In the genomic region with DNA sequence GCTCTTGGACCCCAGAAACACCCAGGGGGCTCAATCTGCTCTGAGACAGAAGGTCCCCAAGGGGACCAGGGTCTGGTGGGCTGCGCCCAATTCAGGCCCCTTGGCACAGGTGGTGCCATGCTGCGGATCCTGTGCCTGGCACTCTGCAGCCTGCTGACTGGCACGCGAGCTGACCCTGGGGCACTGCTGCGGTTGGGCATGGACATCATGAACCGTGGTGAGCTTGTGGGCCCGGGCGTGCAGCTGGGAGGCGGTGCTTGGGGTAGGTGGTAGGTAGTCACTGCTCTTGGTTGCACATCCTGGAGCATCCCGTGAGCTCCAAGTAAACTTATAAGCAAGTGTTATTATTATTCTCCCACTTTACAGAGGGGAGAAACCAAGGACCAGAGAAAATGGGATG, we compare ENCODE assay signal across 27 cellular contexts. TPM values are rescaled to one million over a fixed set of nuclear protein-coding genes. Genes with fewer than 3 reads are reported as not detected.
A peak's percentile ranks its signal among the peaks of the same experiment; 100 is the strongest.
DNase-seq lines count a peak whose midpoint lies in the region; ATAC-seq, FAIRE-seq and TF ChIP-seq lines count a peak whose summit lies in the region.
"Had no signal": no experiment of that assay in that cellular context is flagged by ENCODE, and none has a peak within 500 bp of the region (broad histone marks: within the 10 kb centered on the region; RNA-seq: fewer than 3 reads in every experiment).

Gene BPIFB6, plus strand, starts transcription at position 118 of the 400 bp plus-strand sequence. Its CDS starts 0 bp downstream, at position 118.

- peak within 1 kb of the TSS; percentile 34 for H3K23ac ChIP-seq in neuronal stem cell (ENCODE audit: low read depth, low read length, poor library complexity)

- H3K14ac ChIP-seq in neuronal stem cell (ENCODE audit: low read length) = no peak within 1 kb of the TSS

- no peak within 1 kb of the TSS for H3K4ac ChIP-seq in neuronal stem cell (ENCODE audit: low read length)

- no peak for TF ChIP-seq RAD21 in HepG2 (CRISPR knock-in tag; IDR thresholded peaks at IDR 0.05)

- H2AFZ ChIP-seq in HepG2 (ENCODE audit: low read length) (no peak within 1 kb of the TSS), neuronal stem cell (ENCODE audit: low read length) (no peak within 1 kb of the TSS)

- no peaks in the 10 kb centered on the region for H4K20me1 ChIP-seq in HepG2 (ENCODE audit: insufficient read depth, low read length)
- H4K20me1 ChIP-seq: BLaER1 had no signal

- DNase-seq in RPMI7951 (ENCODE audit: low read depth) (peak; percentile 17), HepG2 (ENCODE audit: low spot score) (no peak), neuronal stem cell (ENCODE audit: low spot score) (no peak), NCI-H1105 treated with DMSO at 0.1 percent for 48 hours (lab: John Stamatoyannopoulos, UW) (no peak), frontal cortex (ENCODE audit: low spot score in 2 of 2) (no peak), left ventricle myocardium superior (no peak)
- DNase-seq: 8988T; ACHN; BE2C; C1 segment of cervical spinal cord; CD4-positive, alpha-beta memory T cell; CD4-positive, CD25-positive, alpha-beta regulatory T cell; CD8-positive, alpha-beta memory T cell; COR-L47; DMS 273 treated with DMSO at 0.1 percent for 48 hours; DMS153; DMS53; DMS79 treated with DMSO at 0.1 percent for 48 hours; GF-D8 had no signal

- no peak for TF ChIP-seq EP300 in HepG2 (IDR thresholded peaks at IDR 0.05; ENCODE audit: low read depth in 2 of 2, low read length in 2 of 2)
- no peak for TF ChIP-seq EP300 in HepG2 (CRISPR knock-in tag; IDR thresholded peaks at IDR 0.05; ENCODE audit: borderline replicate concordance)

- H3K4me2 ChIP-seq in HepG2 (ENCODE audit: low read depth, low read length) (no peak within 1 kb of the TSS), neuronal stem cell (ENCODE audit: insufficient read depth, low read length, poor library complexity, severe bottlenecking) (no peak within 1 kb of the TSS)
- H3K4me2 ChIP-seq: BLaER1 had no signal

- POLR2A ChIA-PET in HepG2 (lab: Yijun Ruan, JAX) = interaction anchor here (1.9 kb wide), 1 partner anchor 11 kb away, joined by 6 read pairs; no protein-coding TSS in a partner anchor

- FAIRE-seq in HepG2 (lab: Jason Lieb, UNC) (no peak), frontal cortex (lab: Jason Lieb, UNC) (no peak)
- FAIRE-seq: A204.1, G401.6, GM12891, GM18507 had no signal

- intact Hi-C loops in HepG2 (cut with micrococcal nuclease; ENCODE audit: unreplicated experiment) = no loop called here
- intact Hi-C loops in left ventricle myocardium superior (cut with micrococcal nuclease) = no loop called here

- CTCF ChIA-PET in HepG2 (lab: Yijun Ruan, JAX; ENCODE audit: low intra/inter-chr PET ratio, low total read pairs) = no interaction called here

- TF ChIP-seq CTCF in HepG2 (CRISPR knock-in tag; IDR thresholded peaks at IDR 0.05) = no peak

- no peak within 1 kb of the TSS for H4K91ac ChIP-seq in neuronal stem cell (ENCODE audit: low read depth, low read length, poor library complexity)

- ATAC-seq in HepG2 (no peak), left ventricle myocardium superior (no peak)

- no peaks in the 10 kb centered on the region for H3K79me2 ChIP-seq in HepG2 (ENCODE audit: insufficient read depth, low read length)

- H3K27ac ChIP-seq in HepG2 (ENCODE audit: extremely low read length, insufficient read depth, low read length) (no peak within 1 kb of the TSS), neuronal stem cell (replicated peaks; ENCODE audit: low read length) (no peak within 1 kb of the TSS)
- H3K27ac ChIP-seq: BLaER1 had no signal

- in situ Hi-C loops in HepG2 (cut with HindIII; ENCODE audit: extremely low pct_ligation_motif_present, low pct_unique_long_range_greater_than_20kb) = no loop called here

- peak within 1 kb of the TSS; percentile 30 for H2BK15ac ChIP-seq in neuronal stem cell (ENCODE audit: low read length)

- H3K36me3 ChIP-seq in HepG2 (replicated peaks in 1 of 2; ENCODE audit: control insufficient read depth in 1 of 2, insufficient read depth in 2 of 2, low read length in 2 of 2) (no peaks in the 10 kb centered on the region), neuronal stem cell (replicated peaks in 1 of 2; ENCODE audit: control insufficient read depth in 2 of 2, insufficient read depth in 2 of 2, low read length in 2 of 2) (no peaks in the 10 kb centered on the region)
- H3K36me3 ChIP-seq: BE2C, BLaER1 had no signal

- H3K4me1 ChIP-seq in HepG2 (ENCODE audit: insufficient read depth, low read length) (peaks cover 29% of the 10 kb centered on the region), neuronal stem cell (ENCODE audit: control insufficient read depth in 2 of 2, insufficient read depth in 1 of 2, low read depth in 1 of 2, low read length in 2 of 2) (no peaks in the 10 kb centered on the region)
- H3K4me1 ChIP-seq: BE2C had no signal

- H2AK5ac ChIP-seq in neuronal stem cell (ENCODE audit: low read depth, low read length) = no peak within 1 kb of the TSS

- peak within 1 kb of the TSS; percentile 40 for H3K18ac ChIP-seq in neuronal stem cell (ENCODE audit: low read length)

- no peaks in the 10 kb centered on the region for H3K9me3 ChIP-seq in HepG2 (ENCODE audit: low read length)
- no peaks in the 10 kb centered on the region for H3K9me3 ChIP-seq in neuronal stem cell (replicated peaks in 1 of 2; ENCODE audit: control insufficient read depth in 2 of 2, insufficient read depth in 1 of 2, low read depth in 1 of 2, low read length in 2 of 2)
- H3K9me3 ChIP-seq: BE2C, BLaER1 had no signal

- peaks cover 1 to 23% of the 10 kb centered on the region in 2 experiments; a peak in 3 of 5 replicates for H3K27me3 ChIP-seq in HepG2 (ENCODE audit: control insufficient read depth in 1 of 2, insufficient read depth in 2 of 2, low read length in 2 of 2)
- H3K27me3 ChIP-seq in neuronal stem cell (ENCODE audit: control insufficient read depth in 3 of 3, insufficient read depth in 3 of 3, low read depth in 1 of 3, low read length in 3 of 3) = peaks cover 0 to 3% (median 0%) of the 10 kb centered on the region in 3 experiments
- H3K27me3 ChIP-seq: BE2C, BLaER1 had no signal

- H3K79me1 ChIP-seq in neuronal stem cell (ENCODE audit: low read depth, low read length) = no peaks in the 10 kb centered on the region

- BruUV-seq in HepG2 (replicated peaks; lab: Mats Ljungman, UMichigan) = no TSS peak

- H4K8ac ChIP-seq in neuronal stem cell (ENCODE audit: low read depth, low read length) = no peak within 1 kb of the TSS

- no peak within 1 kb of the TSS for H2BK12ac ChIP-seq in neuronal stem cell (ENCODE audit: low read length)

- no peak within 1 kb of the TSS for H2BK5ac ChIP-seq in neuronal stem cell (ENCODE audit: low read length)

- no peak within 1 kb of the TSS for H2BK120ac ChIP-seq in neuronal stem cell (ENCODE audit: low read depth, low read length)

- H3K9ac ChIP-seq in HepG2 (ENCODE audit: insufficient read depth, low read depth, low read length) = no peak within 1 kb of the TSS
- no peak within 1 kb of the TSS for H3K9ac ChIP-seq in neuronal stem cell (ENCODE audit: low read depth, low read length, poor library complexity)
- H3K9ac ChIP-seq: BLaER1 had no signal

- no peak for TF ChIP-seq POLR2A in HepG2 (IDR thresholded peaks at IDR 0.05; ENCODE audit: insufficient read depth in 1 of 2, low read depth in 2 of 2, low read length in 2 of 2)

- WGBS in HepG2 (ENCODE audit: low lambda C conversion rate) = 57% methylated on average over 7 of the region's 10 CpGs
- WGBS in neuronal stem cell (ENCODE audit: extremely low coverage in 2 of 2, insufficient read length in 2 of 2, insufficient replicate concordance in 1 of 2), 2 donors = no CpG with 5 or more reads among the region's 10 CpGs

- H3K4me3 ChIP-seq in HepG2 (replicated peaks in 1 of 3; ENCODE audit: insufficient read depth in 1 of 3, low read depth in 2 of 3, low read length in 3 of 3) (no peak within 1 kb of the TSS), neuronal stem cell (ENCODE audit: low read length in 2 of 2) (peak within 1 kb of the TSS in 1 of 2 donors; percentile 29)
- H3K4me3 ChIP-seq: BLaER1 had no signal

TF ChIP-seq in HepG2, 621 proteins besides CTCF, POLR2A, EP300 and RAD21:
- TF ChIP-seq TBL1XR1 (IDR thresholded peaks at IDR 0.05; ENCODE audit: borderline replicate concordance, low read length, partially characterized antibody) (no peak), HNRNPL (IDR thresholded peaks at IDR 0.05; ENCODE audit: low read depth, low read length) (0 out of 2 replicates have a peak, but pooled peaks have one; percentile 40), ZNF629 (CRISPR knock-in tag; conservative IDR thresholded peaks at IDR 0.05) (0 out of 2 replicates have a peak, but pooled peaks have one; percentile 21)
TF ChIP-seq in HepG2: peak in this region for 2.

RNA-seq across cellular contexts. Expression of gene BPIFB6, which starts in this region (rescaled TPM):
- total RNA-seq in RPMI7951 (2014; rRNA removed; shearing (Covaris generic)) = not detected in 2 replicates
- total RNA-seq in HepG2 (2016; rRNA removed; fragmentation: Illumina TruSeq; extraction: Trizol) (0.13 TPM in 1 of 2 replicates, not detected in the other), frontal cortex (not detected), left ventricle myocardium superior (not detected)
- total RNA-seq in HepG2 (2016; cell fraction: cytosol; rRNA removed; fragmentation: Illumina TruSeq; extraction: Trizol; ENCODE audit: low read depth) = not detected in 2 replicates
- total RNA-seq in HepG2 (2016; cell fraction: insoluble cytoplasmic fraction; rRNA removed; fragmentation: Illumina TruSeq; extraction: Trizol) = not detected in 2 replicates
- not detected in 2 replicates for total RNA-seq in HepG2 (2016; cell fraction: membrane; rRNA removed; fragmentation: Illumina TruSeq; extraction: Trizol)
- 0.28 TPM in 1 of 2 replicates, not detected in the other for total RNA-seq in HepG2 (2016; cell fraction: nucleus; rRNA removed; fragmentation: Illumina TruSeq; extraction: Trizol)
- polyA plus RNA-seq in HepG2 (2011; rRNA removed) = 1.7 and 3.1 TPM in 2 replicates
- polyA plus RNA-seq in HepG2 (2011; cell fraction: cytosol; rRNA removed) = 0.36 and 0.92 TPM in 2 replicates
- polyA plus RNA-seq in HepG2 (2011; cell fraction: nucleus; rRNA removed) = 16.0 and 30.7 TPM in 2 replicates
- 1.9 and 4.7 TPM in 2 replicates for polyA plus RNA-seq in HepG2 (2012)
- polyA plus RNA-seq in HepG2 (2016; cell fraction: cytosol; fragmentation: Illumina TruSeq; extraction: Trizol; ENCODE audit: low read depth) = not detected in 2 replicates
- polyA plus RNA-seq in HepG2 (2016; cell fraction: insoluble cytoplasmic fraction; fragmentation: Illumina TruSeq; extraction: Trizol; ENCODE audit: low read depth) = not detected in 2 replicates
- not detected in 2 replicates for polyA plus RNA-seq in HepG2 (2016; cell fraction: membrane; fragmentation: Illumina TruSeq; extraction: Trizol; ENCODE audit: low read depth)
- polyA plus RNA-seq in HepG2 (2016; cell fraction: nucleus; fragmentation: Illumina TruSeq; extraction: Trizol; ENCODE audit: insufficient read depth, low read depth) = 0.32 TPM in 1 of 2 replicates, not detected in the other
- polyA minus RNA-seq in HepG2 (2011; rRNA and poly(A)+ RNA removed; ENCODE audit: low replicate concordance) = 2.3 TPM in 1 of 2 replicates, not detected in the other
- not detected in 2 replicates for polyA minus RNA-seq in HepG2 (2011; cell fraction: cytosol; rRNA and poly(A)+ RNA removed)
- 2.2 and 2.5 TPM in 2 replicates for polyA minus RNA-seq in HepG2 (2011; cell fraction: nucleus; rRNA and poly(A)+ RNA removed)
- not detected for polyA plus RNA-seq in neuronal stem cell (2013, experiment 1 of 2)
- polyA plus RNA-seq in neuronal stem cell (2013, experiment 2 of 2) = not detected
- total RNA-seq: A673; CD4-positive, alpha-beta memory T cell; CD4-positive, CD25-positive, alpha-beta regulatory T cell; CD8-positive, alpha-beta memory T cell had no signal
- polyA plus RNA-seq: AG04450; CD14-positive monocyte; CD4-positive, alpha-beta memory T cell; CD4-positive, CD25-positive, alpha-beta regulatory T cell; CD8-positive, alpha-beta memory T cell had no signal

Comparison
In these comparisons a context has a peak if more than half of its experiments do, and no peak if none do; other contexts are left out.
1. Peak in DNase-seq in RPMI7951; RNA of the gene not detected or under 1 TPM.